In genomic region chr14:56650075-56650474, GRCh38 we compare ENCODE assay signal across 17 cellular contexts.
A peak's percentile ranks its signal among the peaks of the same experiment; 100 is the strongest.
DNase-seq lines count a peak whose midpoint lies in the region; ATAC-seq and TF ChIP-seq lines count a peak whose summit lies in the region.
"Had no signal": no experiment of that assay in that cellular context is flagged by ENCODE, and none has a peak within 500 bp of the region (broad histone marks: within the 10 kb centered on the region; RNA-seq: fewer than 3 reads in every experiment).

No MANE protein-coding gene starts in this region.

- DNase-seq in Right ventricle myocardium superior = no peak
- no peak for DNase-seq in left ventricle myocardium inferior
- DNase-seq in endodermal cell = no peak
- peak; percentile 12 for DNase-seq in midbrain (lab: John Stamatoyannopoulos, UW)
- DNase-seq in testis = peak; percentile 43
- DNase-seq in A673 (ENCODE audit: low spot score) = no peak
- DNase-seq: Caco-2; MV-4-11; NCI-H1436 treated with DMSO at 0.1 percent for 48 hours; NCI-H226; NCI-H526 treated with DMSO at 0.1 percent for 48 hours; NK-92 treated with Interleukin-12 subunit alpha and Interleukin-12 subunit beta, amount 100 ng/mL, for 24 hours; OCI-M1; RPMI8226 had no signal

- TF ChIP-seq CTCF in left ventricle myocardium inferior (IDR thresholded peaks at IDR 0.05; ENCODE audit: borderline replicate concordance) (no peak), endodermal cell (conservative IDR thresholded peaks at IDR 0.05) (no peak), testis (IDR thresholded peaks at IDR 0.05) (no peak), A673 (conservative IDR thresholded peaks at IDR 0.05; ENCODE audit: low read depth, low read length) (no peak)

- no peaks in the 10 kb centered on the region for H3K9me3 Mint-ChIP-seq in endodermal cell

- H3K27ac ChIP-seq in left ventricle myocardium inferior (replicated peaks) (no peak overlapping the region), endodermal cell (ENCODE audit: low read depth, low read length) (no peak overlapping the region), testis (peak overlapping the region in 1 of 2 donors; percentile 16), A673 (ENCODE audit: low read depth, low read length, poor library complexity, severe bottlenecking) (no peak overlapping the region)

- no peak overlapping the region for H3K9ac ChIP-seq in endodermal cell (ENCODE audit: extremely low read depth, low read length, poor library complexity, severe bottlenecking)

- H3K4me1 ChIP-seq in left ventricle myocardium inferior (peaks cover 5% of the 10 kb centered on the region), endodermal cell (ENCODE audit: control insufficient read depth, insufficient read depth, low read length) (no peaks in the 10 kb centered on the region), testis (peaks cover 27% of the 10 kb centered on the region), A673 (ENCODE audit: insufficient read depth, low read length, poor library complexity, severe bottlenecking) (peaks cover 22% of the 10 kb centered on the region)
- H3K4me1 ChIP-seq: Caco-2 had no signal

- H3K27me3 ChIP-seq in left ventricle myocardium inferior (ENCODE audit: low read depth) (no peaks in the 10 kb centered on the region), endodermal cell (ENCODE audit: control insufficient read depth, insufficient read depth, low read length, poor library complexity, severe bottlenecking) (no peaks in the 10 kb centered on the region), testis (no peaks in the 10 kb centered on the region), A673 (replicated peaks; ENCODE audit: insufficient read depth, low read depth, low read length, poor library complexity) (no peaks in the 10 kb centered on the region)

- peaks cover 17% of the 10 kb centered on the region for H3K4me1 Mint-ChIP-seq in endodermal cell

- 83 to 89% methylated on average over 5 to 9 of the region's 9 CpGs for WGBS in endodermal cell (ENCODE audit: insufficient coverage in 1 of 2, insufficient read length in 1 of 2), 2 experiments
- WGBS in testis, 2 donors = 37 to 53% methylated on average over 9 of the region's 9 CpGs

- no peaks in the 10 kb centered on the region for H3K27me3 Mint-ChIP-seq in endodermal cell (ENCODE audit: insufficient read depth)

- H3K4me3 ChIP-seq in left ventricle myocardium inferior (no peak overlapping the region), endodermal cell (ENCODE audit: low read length) (no peak overlapping the region), testis (no peak overlapping the region), A673 (ENCODE audit: low read depth, low read length, poor library complexity, severe bottlenecking) (no peak overlapping the region)
- H3K4me3 ChIP-seq: HAP-1 had no signal

- POLR2A ChIA-PET in A673 (lab: Charles Lee; ENCODE audit: low non-redundant PET) = no interaction called here

- H3K4me3 Mint-ChIP-seq in endodermal cell = no peak overlapping the region

- CTCF ChIA-PET in A673 (lab: Charles Lee) = no interaction called here

- peak overlapping the region; percentile 31 for H3K27ac Mint-ChIP-seq in endodermal cell

- peaks cover 10% of the 10 kb centered on the region for H3K36me3 Mint-ChIP-seq in endodermal cell (ENCODE audit: low read depth)

- no TSS peak for BruUV-seq in A673 (replicated peaks; lab: Mats Ljungman, UMichigan)

- intact Hi-C loops in Right ventricle myocardium superior (cut with DNase I) = no loop called here
- intact Hi-C loops in left ventricle myocardium inferior (cut with micrococcal nuclease) = no loop called here
- intact Hi-C loops in testis (cut with DNase I; ENCODE audit: low total_unique reads) = no loop called here
- intact Hi-C loops in A673 (cut with micrococcal nuclease; ENCODE audit: unreplicated experiment) = loop anchor here (5.0 to 10.0 kb wide), 2 partner anchors 158 to 535 kb away; no protein-coding TSS in a partner anchor

- no peaks in the 10 kb centered on the region for H3K9me3 ChIP-seq in left ventricle myocardium inferior (replicated peaks)
- H3K9me3 ChIP-seq in endodermal cell (ENCODE audit: control insufficient read depth, low read length) = no peaks in the 10 kb centered on the region
- no peaks in the 10 kb centered on the region for H3K9me3 ChIP-seq in testis
- no peaks in the 10 kb centered on the region for H3K9me3 ChIP-seq in A673 (ENCODE audit: low read depth, low read length, poor library complexity, severe bottlenecking)
- H3K9me3 ChIP-seq: Caco-2, HAP-1 had no signal

- ATAC-seq in Right ventricle myocardium superior (ENCODE audit: poor library complexity) = peak; percentile 31
- ATAC-seq in HG03039 (IDR thresholded peaks at IDR 0.05; ENCODE audit: unreplicated experiment) = no peak
- no peak for ATAC-seq in GM19467 (IDR thresholded peaks at IDR 0.05; ENCODE audit: unreplicated experiment)

- H3K36me3 ChIP-seq in left ventricle myocardium inferior = peaks cover 8% of the 10 kb centered on the region
- H3K36me3 ChIP-seq in endodermal cell (ENCODE audit: control insufficient read depth, insufficient read depth, low read length) = peaks cover 21% of the 10 kb centered on the region
- no peaks in the 10 kb centered on the region for H3K36me3 ChIP-seq in testis (ENCODE audit: low read depth, missing control alignments)
- H3K36me3 ChIP-seq in A673 (ENCODE audit: insufficient read depth, low read length, poor library complexity, severe bottlenecking) = no peaks in the 10 kb centered on the region
- H3K36me3 ChIP-seq: HAP-1 had no signal

- TF ChIP-seq POLR2A in testis (IDR thresholded peaks at IDR 0.05) = no peak

Comparison
In these comparisons a context has a peak if more than half of its experiments do, and no peak if none do; other contexts are left out.
1. DNase-seq: peak in midbrain (single experiment) and testis (single experiment); none in Right ventricle myocardium superior (single experiment), left ventricle myocardium inferior (single experiment), endodermal cell (single experiment) and A673 (single experiment).